Comparison of ENCODE assay signal across 14 cellular contexts in genomic region chr1:27106561-27107323, GRCh38. TPM values are rescaled to one million over a fixed set of nuclear protein-coding genes. Genes with fewer than 3 reads are reported as not detected.
DNase-seq lines count a peak whose midpoint lies in the region; ATAC-seq, FAIRE-seq and TF ChIP-seq lines count a peak whose summit lies in the region.
"Had no signal": no experiment of that assay in that cellular context is flagged by ENCODE, and none has a peak within 500 bp of the region (broad histone marks: within the 10 kb centered on the region; RNA-seq: fewer than 3 reads in every experiment).

No MANE protein-coding gene starts in this region.

- peak overlapping the region; percentile 21; the same call in 1 of the 2 replicates for H3K9ac ChIP-seq in Karpas-422 (ENCODE audit: low read length)

- H3K79me2 ChIP-seq in Karpas-422 (ENCODE audit: low read length), result peaks cover 13% of the 10 kb centered on the region; the same call in 1 of the 2 replicates

- DNase-seq in activated T-cell treated with anti-CD3 and anti-CD28 coated beads, Interleukin-2, amount 50 U/mL, for 72 hours, result no peak
- no peak for DNase-seq in activated T-cell treated with anti-CD3 and anti-CD28 coated beads, Interleukin-2, amount 50 U/mL, for 1 hour
- DNase-seq in Karpas-422 (peak; percentile 86), H54 (ENCODE audit: insufficient read length, low spot score) (no peak), NCI-H1105 treated with DMSO at 0.1 percent for 48 hours (lab: John Stamatoyannopoulos, UW) (no peak)
- DNase-seq in stimulated activated naive CD8-positive, alpha-beta T cell treated with anti-CD3 and anti-CD28 coated beads, Interleukin-15, amount 100 ng/mL, for 72 hours, result no peak
- DNase-seq: CD8-positive, alpha-beta memory T cell; lower lobe of right lung; NCI-H2171 treated with DMSO at 0.1 percent for 48 hours; right lobe of liver had no signal

- H3K9me2 ChIP-seq in Karpas-422 (replicated peaks; ENCODE audit: insufficient read depth, low read length), result no peaks in the 10 kb centered on the region

- H3K27me3 ChIP-seq in Karpas-422 (ENCODE audit: low read length), result no peaks in the 10 kb centered on the region
- H3K27me3 ChIP-seq: gastroesophageal sphincter, right lobe of liver, SJSA1 had no signal

- peak overlapping the region; percentile 40 for H3K27ac Mint-ChIP-seq in activated T-cell treated with anti-CD3 and anti-CD28 coated beads, Interleukin-2, amount 50 U/mL, for 72 hours
- H3K27ac Mint-ChIP-seq in brain, result peak overlapping the region in 3 of 5 experiments; percentile 55 to 69 (median 62)
- peak overlapping the region; percentile 84 to 98 for H3K27ac Mint-ChIP-seq in stimulated activated naive CD8-positive, alpha-beta T cell treated with anti-CD3 and anti-CD28 coated beads, Interleukin-15, amount 100 ng/mL, for 72 hours

- no peaks in the 10 kb centered on the region for H4K20me1 ChIP-seq in Karpas-422 (ENCODE audit: insufficient read depth, low read depth, low read length)

- peaks cover 37% of the 10 kb centered on the region for H3K4me1 ChIP-seq in Karpas-422 (ENCODE audit: low read length)

- H3K36me3 ChIP-seq in Karpas-422 (ENCODE audit: insufficient read depth, low read length), result peaks cover 28% of the 10 kb centered on the region; the same call in 1 of the 2 replicates

- no peak overlapping the region for H3K4me3 ChIP-seq in Karpas-422 (ENCODE audit: low read length)
- H3K4me3 ChIP-seq: gastroesophageal sphincter, lower lobe of right lung, right lobe of liver, SJSA1 had no signal

- no peak for TF ChIP-seq CTCF in brain (conservative IDR thresholded peaks at IDR 0.05)

- peaks cover 0 to 3% of the 10 kb centered on the region in 2 donors for H3K36me3 Mint-ChIP-seq in activated T-cell treated with anti-CD3 and anti-CD28 coated beads, Interleukin-2, amount 50 U/mL, for 72 hours (ENCODE audit: insufficient read depth in 2 of 2)
- peaks cover 4% of the 10 kb centered on the region for H3K36me3 Mint-ChIP-seq in brain

- no peaks in the 10 kb centered on the region for H3K27me3 Mint-ChIP-seq in activated T-cell treated with anti-CD3 and anti-CD28 coated beads, Interleukin-2, amount 50 U/mL, for 72 hours (ENCODE audit: low read depth)
- H3K27me3 Mint-ChIP-seq in brain, result no peaks in the 10 kb centered on the region
- H3K27me3 Mint-ChIP-seq in stimulated activated naive CD8-positive, alpha-beta T cell treated with anti-CD3 and anti-CD28 coated beads, Interleukin-15, amount 100 ng/mL, for 72 hours, result no peaks in the 10 kb centered on the region
- H3K27me3 Mint-ChIP-seq: CD8-positive, alpha-beta memory T cell had no signal

- H3K27ac ChIP-seq in Karpas-422 (ENCODE audit: low read length), result peak overlapping the region; percentile 82
- H3K27ac ChIP-seq: gastroesophageal sphincter, lower lobe of right lung, right lobe of liver, SJSA1 had no signal

- H3K9me3 Mint-ChIP-seq in activated T-cell treated with anti-CD3 and anti-CD28 coated beads, Interleukin-2, amount 50 U/mL, for 72 hours, result no peaks in the 10 kb centered on the region
- H3K9me3 Mint-ChIP-seq in brain, result no peaks in the 10 kb centered on the region
- H3K9me3 Mint-ChIP-seq in stimulated activated naive CD8-positive, alpha-beta T cell treated with anti-CD3 and anti-CD28 coated beads, Interleukin-15, amount 100 ng/mL, for 72 hours, result no peaks in the 10 kb centered on the region
- H3K9me3 Mint-ChIP-seq: CD8-positive, alpha-beta memory T cell had no signal

- no peak for FAIRE-seq in H54 (lab: Jason Lieb, UNC)

- H3K4me1 Mint-ChIP-seq in activated T-cell treated with anti-CD3 and anti-CD28 coated beads, Interleukin-2, amount 50 U/mL, for 72 hours (ENCODE audit: low read depth), result peaks cover 18% of the 10 kb centered on the region
- peaks cover 12% of the 10 kb centered on the region for H3K4me1 Mint-ChIP-seq in brain
- H3K4me1 Mint-ChIP-seq in stimulated activated naive CD8-positive, alpha-beta T cell treated with anti-CD3 and anti-CD28 coated beads, Interleukin-15, amount 100 ng/mL, for 72 hours, result peaks cover 55% of the 10 kb centered on the region

- no peaks in the 10 kb centered on the region for H3K9me3 ChIP-seq in Karpas-422 (ENCODE audit: low read length)
- H3K9me3 ChIP-seq: gastroesophageal sphincter, lower lobe of right lung, right lobe of liver, SJSA1 had no signal

- peak in 1 of 2 donors; percentile 16 for ATAC-seq in activated T-cell treated with anti-CD3 and anti-CD28 coated beads, Interleukin-2, amount 50 U/mL, for 72 hours (replicated peaks in 1 of 2)
- ATAC-seq in stimulated activated naive CD8-positive, alpha-beta T cell treated with anti-CD3 and anti-CD28 coated beads, Interleukin-15, amount 100 ng/mL, for 72 hours, result no peak
- ATAC-seq in SK-N-SH treated with all-trans-retinoic acid at 6 μM for 48 hours, result no peak
- ATAC-seq: gastroesophageal sphincter, lower lobe of right lung, right lobe of liver had no signal

- H3K4me3 Mint-ChIP-seq in activated T-cell treated with anti-CD3 and anti-CD28 coated beads, Interleukin-2, amount 50 U/mL, for 72 hours, result no peak overlapping the region
- H3K4me3 Mint-ChIP-seq in brain, result no peak overlapping the region
- H3K4me3 Mint-ChIP-seq in stimulated activated naive CD8-positive, alpha-beta T cell treated with anti-CD3 and anti-CD28 coated beads, Interleukin-15, amount 100 ng/mL, for 72 hours, result no peak overlapping the region
- H3K4me3 Mint-ChIP-seq: CD8-positive, alpha-beta memory T cell had no signal

- H3K4me2 ChIP-seq in Karpas-422 (ENCODE audit: low read depth, low read length, poor library complexity, severe bottlenecking), result no peak overlapping the region

- H2AFZ ChIP-seq in Karpas-422 (ENCODE audit: low read length), result no peak overlapping the region

- no peak for TF ChIP-seq POLR2A in H54 (IDR thresholded peaks at IDR 0.05; ENCODE audit: low read depth, low read length)

TF ChIP-seq in SK-N-SH treated with all-trans-retinoic acid at 6 μM for 48 hours, 23 proteins besides CTCF, POLR2A, EP300 and RAD21:
- TF ChIP-seq ARNTL (CRISPR knock-in tag; IDR thresholded peaks at IDR 0.05; ENCODE audit: borderline replicate concordance, low read depth), result no peak
- no peak for TF ChIP-seq GLIS3 (CRISPR knock-in tag; IDR thresholded peaks at IDR 0.05)
- TF ChIP-seq PPARA (CRISPR knock-in tag; IDR thresholded peaks at IDR 0.05; ENCODE audit: borderline replicate concordance), result no peak
- TF ChIP-seq, protein P1, sequence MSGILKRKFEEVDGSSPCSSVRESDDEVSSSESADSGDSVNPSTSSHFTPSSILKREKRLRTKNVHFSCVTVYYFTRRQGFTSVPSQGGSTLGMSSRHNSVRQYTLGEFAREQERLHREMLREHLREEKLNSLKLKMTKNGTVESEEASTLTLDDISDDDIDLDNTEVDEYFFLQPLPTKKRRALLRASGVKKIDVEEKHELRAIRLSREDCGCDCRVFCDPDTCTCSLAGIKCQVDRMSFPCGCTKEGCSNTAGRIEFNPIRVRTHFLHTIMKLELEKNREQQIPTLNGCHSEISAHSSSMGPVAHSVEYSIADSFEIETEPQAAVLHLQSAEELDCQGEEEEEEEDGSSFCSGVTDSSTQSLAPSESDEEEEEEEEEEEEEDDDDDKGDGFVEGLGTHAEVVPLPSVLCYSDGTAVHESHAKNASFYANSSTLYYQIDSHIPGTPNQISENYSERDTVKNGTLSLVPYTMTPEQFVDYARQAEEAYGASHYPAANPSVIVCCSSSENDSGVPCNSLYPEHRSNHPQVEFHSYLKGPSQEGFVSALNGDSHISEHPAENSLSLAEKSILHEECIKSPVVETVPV (CRISPR knock-in tag; IDR thresholded peaks at IDR 0.05), result no peak
- no peak for TF ChIP-seq ZFP3 (CRISPR knock-in tag; IDR thresholded peaks at IDR 0.05)
- TF ChIP-seq CSDC2 (CRISPR knock-in tag; IDR thresholded peaks at IDR 0.05), result no peak
- TF ChIP-seq ZNF70 (CRISPR knock-in tag; IDR thresholded peaks at IDR 0.05), result no peak
TF ChIP-seq in SK-N-SH treated with all-trans-retinoic acid at 6 μM for 48 hours: peak in this region for 0.

RNA-seq across cellular contexts. Expression of gene SLC9A1, which starts 48.2 kb away (rescaled TPM):
- 10 to 100 TPM; 25.5 to 28.2 TPM for total RNA-seq in activated T-cell treated with anti-CD3 and anti-CD28 coated beads, Interleukin-2, amount 50 U/mL, for 72 hours
- total RNA-seq in Karpas-422 (2014; rRNA removed; shearing (Covaris generic); ENCODE audit: low replicate concordance), result 35.3 and 48.6 TPM in 2 replicates
- polyA plus RNA-seq in brain (ENCODE audit: insufficient read depth, low read depth, low replicate concordance), result 31.8 TPM

Comparison
In these comparisons a context has a peak if more than half of its experiments do, and no peak if none do; other contexts are left out.
1. H3K27ac Mint-ChIP-seq: peak in every context shown above with its lines; median percentile 91 in stimulated activated naive CD8-positive, alpha-beta T cell treated with anti-CD3 and anti-CD28 coated beads, Interleukin-15, amount 100 ng/mL, for 72 hours; 62 in brain; 40 in activated T-cell treated with anti-CD3 and anti-CD28 coated beads, Interleukin-2, amount 50 U/mL, for 72 hours.